35 cellular contexts compared by ENCODE assay signal in genomic region chr2:124874226-124874625, GRCh38.
"Had no signal": no experiment of that assay in that cellular context is flagged by ENCODE, and none has a peak within 500 bp of the region (broad histone marks: within the 10 kb centered on the region; RNA-seq: fewer than 3 reads in every experiment).

No MANE protein-coding gene starts in this region.

- H3K4me1 ChIP-seq: adrenal gland, gastrocnemius medialis, heart left ventricle had no signal

- DNase-seq: activated CD4-positive, alpha-beta memory T cell treated with anti-CD3 and anti-CD28 coated beads for 36 hours; activated CD4-positive, alpha-beta T cell treated with anti-CD3 and anti-CD28 coated beads for 36 hours; activated CD4-positive, alpha-beta T cell treated with anti-CD3 and anti-CD28 coated beads, Interleukin-2, amount 10 ng/mL, durations not matched to agents 24 days and 14 days; activated CD4-positive, CD25-positive, alpha-beta regulatory T cell; activated CD4-positive, CD25-positive, alpha-beta regulatory T cell treated with anti-CD3 and anti-CD28 coated beads, Interleukin-2, amount 50 U/mL, for 72 hours; activated CD8-positive, alpha-beta memory T cell treated with anti-CD3 and anti-CD28 coated beads, Interleukin-2, amount 10 ng/mL, durations not matched to agents 7 days and 5 days; activated CD8-positive, alpha-beta memory T cell treated with anti-CD3 and anti-CD28 coated beads, Interleukin-2, amount 50 U/mL, for 4 hours; activated CD8-positive, alpha-beta T cell treated with anti-CD3 and anti-CD28 coated beads, Interleukin-2, amount 10 ng/mL, durations not matched to agents 7 days and 5 days; activated effector memory CD4-positive, alpha-beta T cell treated with anti-CD3 and anti-CD28 coated beads, Interleukin-2, amount 50 U/mL, for 16 hours; activated naive CD4-positive, alpha-beta T cell treated with anti-CD3 and anti-CD28 coated beads for 36 hours; activated naive CD8-positive, alpha-beta T cell treated with anti-CD3 and anti-CD28 coated beads for 36 hours; activated naive CD8-positive, alpha-beta T cell treated with anti-CD3 and anti-CD28 coated beads, Interleukin-2, amount 50 U/mL, for 24 hours; activated T-cell treated with anti-CD3 and anti-CD28 coated beads, Interleukin-2, amount 50 U/mL, for 1 hour; activated T-cell treated with anti-CD3 and anti-CD28 coated beads, Interleukin-2, amount 50 U/mL, for 48 hours; adrenal gland; amygdala; aorta; brain microvascular endothelial cell; dorsolateral prefrontal cortex; effector memory CD4-positive, alpha-beta T cell; endodermal cell; foreskin fibroblast; gastrocnemius medialis; glutamatergic neuron; heart left ventricle; T-helper 1 cell; T-helper 17 cell had no signal

- H3K36me3 Mint-ChIP-seq: activated CD4-positive, alpha-beta memory T cell treated with anti-CD3 and anti-CD28 coated beads for 36 hours; activated CD8-positive, alpha-beta memory T cell treated with anti-CD3 and anti-CD28 coated beads, Interleukin-2, amount 10 ng/mL, durations not matched to agents 7 days and 5 days; activated naive CD4-positive, alpha-beta T cell treated with anti-CD3 and anti-CD28 coated beads, Interleukin-2, amount 50 U/mL, for 24 hours; activated naive CD8-positive, alpha-beta T cell treated with anti-CD3 and anti-CD28 coated beads for 36 hours had no signal

- H3K4me3 Mint-ChIP-seq: activated CD4-positive, alpha-beta memory T cell treated with anti-CD3 and anti-CD28 coated beads for 36 hours; activated CD4-positive, alpha-beta T cell treated with anti-CD3 and anti-CD28 coated beads for 36 hours; activated CD4-positive, alpha-beta T cell treated with anti-CD3 and anti-CD28 coated beads, Interleukin-2, amount 10 ng/mL, durations not matched to agents 24 days and 14 days; activated CD8-positive, alpha-beta memory T cell treated with anti-CD3 and anti-CD28 coated beads, Interleukin-2, amount 10 ng/mL, durations not matched to agents 7 days and 5 days; activated CD8-positive, alpha-beta T cell treated with anti-CD3 and anti-CD28 coated beads, Interleukin-2, amount 10 ng/mL, durations not matched to agents 7 days and 5 days; activated naive CD4-positive, alpha-beta T cell treated with anti-CD3 and anti-CD28 coated beads for 36 hours; activated naive CD4-positive, alpha-beta T cell treated with anti-CD3 and anti-CD28 coated beads, Interleukin-2, amount 50 U/mL, for 24 hours; activated naive CD8-positive, alpha-beta T cell treated with anti-CD3 and anti-CD28 coated beads for 36 hours; activated naive CD8-positive, alpha-beta T cell treated with anti-CD3 and anti-CD28 coated beads, Interleukin-2, amount 50 U/mL, for 24 hours; activated T-helper 1 cell treated with anti-CD3 and anti-CD28 coated beads, Interleukin-12 subunit alpha, Interleukin-12 subunit beta, Interleukin-2, Interleukin-4 antibody, amounts not matched to agents 30 ng/mL and 10 ng/mL and 1 ng/mL, durations not matched to agents 14 hours and 24 hours and 36 hours; central memory CD8-positive, alpha-beta T cell; dendritic cell treated with granulocyte-macrophage colony-stimulating factor and Interleukin-4, amounts not matched to agents 40 ng/mL and 50 ng/mL, for 4 days; endodermal cell; T-helper 17 cell; T-helper 2 cell treated with Interferon-gamma antibody and Interleukin-4, amounts not matched to agents 5 μg/mL and 100 μg/mL, for 36 hours had no signal

- H3K27ac Mint-ChIP-seq: activated CD4-positive, alpha-beta memory T cell treated with anti-CD3 and anti-CD28 coated beads for 36 hours; activated CD4-positive, alpha-beta T cell treated with anti-CD3 and anti-CD28 coated beads for 36 hours; activated CD4-positive, alpha-beta T cell treated with anti-CD3 and anti-CD28 coated beads, Interleukin-2, amount 10 ng/mL, durations not matched to agents 24 days and 14 days; activated CD8-positive, alpha-beta memory T cell treated with anti-CD3 and anti-CD28 coated beads, Interleukin-2, amount 10 ng/mL, durations not matched to agents 7 days and 5 days; activated CD8-positive, alpha-beta T cell treated with anti-CD3 and anti-CD28 coated beads, Interleukin-2, amount 10 ng/mL, durations not matched to agents 7 days and 5 days; activated naive CD4-positive, alpha-beta T cell treated with anti-CD3 and anti-CD28 coated beads for 36 hours; activated naive CD4-positive, alpha-beta T cell treated with anti-CD3 and anti-CD28 coated beads, Interleukin-2, amount 50 U/mL, for 24 hours; activated naive CD8-positive, alpha-beta T cell treated with anti-CD3 and anti-CD28 coated beads for 36 hours; activated naive CD8-positive, alpha-beta T cell treated with anti-CD3 and anti-CD28 coated beads, Interleukin-2, amount 50 U/mL, for 24 hours; activated T-helper 1 cell treated with anti-CD3 and anti-CD28 coated beads, Interleukin-12 subunit alpha, Interleukin-12 subunit beta, Interleukin-2, Interleukin-4 antibody, amounts not matched to agents 30 ng/mL and 10 ng/mL and 1 ng/mL, durations not matched to agents 14 hours and 24 hours and 36 hours; activated T-helper 2 cell treated with anti-CD3 and anti-CD28 coated beads, Interferon-gamma antibody, Interleukin-2, Interleukin-4, amounts not matched to agents 10 μg/mL and 5 μg/mL and 100 μg/mL, durations not matched to agents 14 hours and 24 hours and 36 hours; dendritic cell treated with granulocyte-macrophage colony-stimulating factor and Interleukin-4, amounts not matched to agents 40 ng/mL and 50 ng/mL, for 4 days; endodermal cell; T-helper 17 cell; T-helper 2 cell treated with Interferon-gamma antibody and Interleukin-4, amounts not matched to agents 5 μg/mL and 100 μg/mL, for 36 hours had no signal

- H3K9me3 Mint-ChIP-seq: activated CD4-positive, alpha-beta T cell treated with anti-CD3 and anti-CD28 coated beads, Interleukin-2, amount 10 ng/mL, durations not matched to agents 24 days and 14 days; activated naive CD4-positive, alpha-beta T cell treated with anti-CD3 and anti-CD28 coated beads for 36 hours; activated naive CD8-positive, alpha-beta T cell treated with anti-CD3 and anti-CD28 coated beads, Interleukin-2, amount 50 U/mL, for 24 hours; activated T-helper 1 cell treated with anti-CD3 and anti-CD28 coated beads, Interleukin-12 subunit alpha, Interleukin-12 subunit beta, Interleukin-2, Interleukin-4 antibody, amounts not matched to agents 30 ng/mL and 10 ng/mL and 1 ng/mL, durations not matched to agents 14 hours and 24 hours and 36 hours; dendritic cell treated with granulocyte-macrophage colony-stimulating factor and Interleukin-4, amounts not matched to agents 40 ng/mL and 50 ng/mL, for 4 days; endodermal cell had no signal

- H3K36me3 ChIP-seq: adrenal gland, brain microvascular endothelial cell, gastrocnemius medialis, heart left ventricle had no signal

- H3K27ac ChIP-seq: adrenal gland, brain microvascular endothelial cell, coronary artery, dorsolateral prefrontal cortex, gastrocnemius medialis, heart left ventricle had no signal

- H3K27me3 ChIP-seq: adrenal gland, brain microvascular endothelial cell, dorsolateral prefrontal cortex, gastrocnemius medialis, heart left ventricle had no signal

- H3K4me1 Mint-ChIP-seq: activated CD4-positive, alpha-beta T cell treated with anti-CD3 and anti-CD28 coated beads for 36 hours; activated CD4-positive, alpha-beta T cell treated with anti-CD3 and anti-CD28 coated beads, Interleukin-2, amount 10 ng/mL, durations not matched to agents 24 days and 14 days; activated CD8-positive, alpha-beta memory T cell treated with anti-CD3 and anti-CD28 coated beads, Interleukin-2, amount 10 ng/mL, durations not matched to agents 7 days and 5 days; activated naive CD4-positive, alpha-beta T cell treated with anti-CD3 and anti-CD28 coated beads, Interleukin-2, amount 50 U/mL, for 24 hours; activated naive CD8-positive, alpha-beta T cell treated with anti-CD3 and anti-CD28 coated beads for 36 hours; activated naive CD8-positive, alpha-beta T cell treated with anti-CD3 and anti-CD28 coated beads, Interleukin-2, amount 50 U/mL, for 24 hours; central memory CD8-positive, alpha-beta T cell; T-helper 17 cell had no signal

- H3K4me3 ChIP-seq: adrenal gland, coronary artery, dorsolateral prefrontal cortex, gastrocnemius medialis, heart left ventricle had no signal

- H3K9me3 ChIP-seq: adrenal gland, gastrocnemius medialis, heart left ventricle had no signal

- H3K27me3 Mint-ChIP-seq: activated CD4-positive, alpha-beta memory T cell treated with anti-CD3 and anti-CD28 coated beads for 36 hours; activated CD4-positive, alpha-beta T cell treated with anti-CD3 and anti-CD28 coated beads for 36 hours; activated CD4-positive, alpha-beta T cell treated with anti-CD3 and anti-CD28 coated beads, Interleukin-2, amount 10 ng/mL, durations not matched to agents 24 days and 14 days; activated CD8-positive, alpha-beta memory T cell treated with anti-CD3 and anti-CD28 coated beads, Interleukin-2, amount 10 ng/mL, durations not matched to agents 7 days and 5 days; activated naive CD4-positive, alpha-beta T cell treated with anti-CD3 and anti-CD28 coated beads, Interleukin-2, amount 50 U/mL, for 24 hours; activated naive CD8-positive, alpha-beta T cell treated with anti-CD3 and anti-CD28 coated beads for 36 hours; activated naive CD8-positive, alpha-beta T cell treated with anti-CD3 and anti-CD28 coated beads, Interleukin-2, amount 50 U/mL, for 24 hours; central memory CD8-positive, alpha-beta T cell; dendritic cell treated with granulocyte-macrophage colony-stimulating factor and Interleukin-4, amounts not matched to agents 40 ng/mL and 50 ng/mL, for 4 days; T-helper 17 cell had no signal

- ATAC-seq: activated CD4-positive, alpha-beta T cell treated with anti-CD3 and anti-CD28 coated beads for 36 hours; activated CD8-positive, alpha-beta memory T cell treated with anti-CD3 and anti-CD28 coated beads, Interleukin-2, amount 10 ng/mL, durations not matched to agents 7 days and 5 days; activated CD8-positive, alpha-beta T cell treated with anti-CD3 and anti-CD28 coated beads, Interleukin-2, amount 10 ng/mL, durations not matched to agents 7 days and 5 days; activated naive CD8-positive, alpha-beta T cell treated with anti-CD3 and anti-CD28 coated beads, Interleukin-2, amount 50 U/mL, for 24 hours; esophagus mucosa; gastrocnemius medialis; heart left ventricle; T-helper 17 cell had no signal
